In genomic region chr5:170655476-170655875, GRCh38 we compare ENCODE assay signal across 34 cellular contexts.
"Had no signal": no experiment of that assay in that cellular context is flagged by ENCODE, and none has a peak within 500 bp of the region (broad histone marks: within the 10 kb centered on the region; RNA-seq: fewer than 3 reads in every experiment).

No MANE protein-coding gene starts in this region.

- H3K9me3 Mint-ChIP-seq: activated CD4-positive, alpha-beta memory T cell treated with anti-CD3 and anti-CD28 coated beads, Interleukin-2, amount 10 ng/mL, durations not matched to agents 7 days and 5 days; activated naive CD4-positive, alpha-beta T cell treated with anti-CD3 and anti-CD28 coated beads, Interleukin-2, amount 10 ng/mL, durations not matched to agents 7 days and 5 days; activated naive CD8-positive, alpha-beta T cell treated with anti-CD3 and anti-CD28 coated beads, Interleukin-2, amount 50 U/mL, for 24 hours; central memory CD8-positive, alpha-beta T cell had no signal

- H3K4me3 ChIP-seq: PC-9 had no signal

- H3K27me3 Mint-ChIP-seq: activated naive CD8-positive, alpha-beta T cell treated with anti-CD3 and anti-CD28 coated beads, Interleukin-2, amount 50 U/mL, for 24 hours had no signal

- H3K4me3 Mint-ChIP-seq: activated CD4-positive, alpha-beta memory T cell treated with anti-CD3 and anti-CD28 coated beads, Interleukin-2, amount 10 ng/mL, durations not matched to agents 7 days and 5 days; activated CD8-positive, alpha-beta memory T cell treated with anti-CD3 and anti-CD28 coated beads, Interleukin-2, amount 10 ng/mL, durations not matched to agents 7 days and 5 days; activated naive CD4-positive, alpha-beta T cell treated with anti-CD3 and anti-CD28 coated beads, Interleukin-2, amount 10 ng/mL, durations not matched to agents 7 days and 5 days; activated naive CD8-positive, alpha-beta T cell; activated naive CD8-positive, alpha-beta T cell treated with anti-CD3 and anti-CD28 coated beads, Interleukin-2, amount 50 U/mL, for 24 hours; brain; central memory CD8-positive, alpha-beta T cell had no signal

- H3K36me3 ChIP-seq: WERI-Rb-1 had no signal

- FAIRE-seq: bronchial epithelial cell, RCC 7860 had no signal

- H3K27ac ChIP-seq: PC-9, RWPE1, WERI-Rb-1 had no signal

- H3K4me2 ChIP-seq: PC-9 had no signal

- H3K27ac Mint-ChIP-seq: activated CD4-positive, alpha-beta memory T cell treated with anti-CD3 and anti-CD28 coated beads, Interleukin-2, amount 10 ng/mL, durations not matched to agents 7 days and 5 days; activated CD8-positive, alpha-beta memory T cell treated with anti-CD3 and anti-CD28 coated beads, Interleukin-2, amount 10 ng/mL, durations not matched to agents 7 days and 5 days; activated naive CD4-positive, alpha-beta T cell treated with anti-CD3 and anti-CD28 coated beads, Interleukin-2, amount 10 ng/mL, durations not matched to agents 7 days and 5 days; activated naive CD8-positive, alpha-beta T cell; activated naive CD8-positive, alpha-beta T cell treated with anti-CD3 and anti-CD28 coated beads, Interleukin-2, amount 50 U/mL, for 24 hours had no signal

- ATAC-seq: activated CD8-positive, alpha-beta memory T cell treated with anti-CD3 and anti-CD28 coated beads, Interleukin-2, amount 10 ng/mL, durations not matched to agents 7 days and 5 days; activated naive CD8-positive, alpha-beta T cell treated with anti-CD3 and anti-CD28 coated beads, Interleukin-2, amount 50 U/mL, for 24 hours had no signal

- DNase-seq: activated CD4-positive, alpha-beta memory T cell treated with anti-CD3 and anti-CD28 coated beads, Interleukin-2, amount 10 ng/mL, durations not matched to agents 7 days and 5 days; activated CD4-positive, alpha-beta T cell treated with anti-CD3 and anti-CD28 coated beads for 1 hour; activated CD4-positive, alpha-beta T cell treated with anti-CD3 and anti-CD28 coated beads for 48 hours; activated CD4-positive, CD25-positive, alpha-beta regulatory T cell; activated CD8-positive, alpha-beta memory T cell treated with anti-CD3 and anti-CD28 coated beads for 24 hours; activated CD8-positive, alpha-beta memory T cell treated with anti-CD3 and anti-CD28 coated beads, Interleukin-2, amount 10 ng/mL, durations not matched to agents 7 days and 5 days; activated CD8-positive, alpha-beta memory T cell treated with anti-CD3 and anti-CD28 coated beads, Interleukin-2, amount 50 U/mL, for 48 hours; activated effector memory CD4-positive, alpha-beta T cell treated with Interleukin-2 at 50 U/mL for 16 hours; activated naive CD4-positive, alpha-beta T cell treated with anti-CD3 and anti-CD28 coated beads, Interleukin-2, amount 10 ng/mL, durations not matched to agents 7 days and 5 days; activated naive CD8-positive, alpha-beta T cell treated with anti-CD3 and anti-CD28 coated beads, Interleukin-2, amount 50 U/mL, for 24 hours; activated T-cell treated with anti-CD3 and anti-CD28 coated beads, Interleukin-2, amount 50 U/mL, for 48 hours; anterior cingulate cortex; NCI-H1105; NCI-H1417 treated with DMSO at 0.1 percent for 48 hours; NCI-H2029 treated with DMSO at 0.1 percent for 48 hours; NCI-H2107; NCI-H2171; NCI-H510A; NCI-H526; NCI-H748 treated with DMSO at 0.1 percent for 48 hours; NK-92 treated with Interleukin-12 subunit alpha and Interleukin-12 subunit beta, amount 100 ng/mL, for 24 hours; PC-9; SIG-M5; SW 1271; T-helper 1 cell; T-helper 2 cell; T-helper 9 cell; WERI-Rb-1 had no signal

- H3K4me1 Mint-ChIP-seq: activated CD4-positive, alpha-beta memory T cell treated with anti-CD3 and anti-CD28 coated beads, Interleukin-2, amount 10 ng/mL, durations not matched to agents 7 days and 5 days; activated CD8-positive, alpha-beta memory T cell treated with anti-CD3 and anti-CD28 coated beads, Interleukin-2, amount 10 ng/mL, durations not matched to agents 7 days and 5 days; activated naive CD4-positive, alpha-beta T cell treated with anti-CD3 and anti-CD28 coated beads, Interleukin-2, amount 10 ng/mL, durations not matched to agents 7 days and 5 days; activated naive CD8-positive, alpha-beta T cell treated with anti-CD3 and anti-CD28 coated beads, Interleukin-2, amount 50 U/mL, for 24 hours; central memory CD8-positive, alpha-beta T cell had no signal

- H2AFZ ChIP-seq: PC-9 had no signal

- H3K36me3 Mint-ChIP-seq: activated CD8-positive, alpha-beta memory T cell treated with anti-CD3 and anti-CD28 coated beads, Interleukin-2, amount 10 ng/mL, durations not matched to agents 7 days and 5 days; activated naive CD4-positive, alpha-beta T cell treated with anti-CD3 and anti-CD28 coated beads, Interleukin-2, amount 10 ng/mL, durations not matched to agents 7 days and 5 days; activated naive CD8-positive, alpha-beta T cell; brain had no signal
